Comparison of ENCODE assay signal across 13 cellular contexts in genomic region chr9:121325387-121325786, GRCh38. TPM values are rescaled to one million over a fixed set of nuclear protein-coding genes. Genes with fewer than 3 reads are reported as not detected.
DNase-seq lines count a peak whose midpoint lies in the region; ATAC-seq, FAIRE-seq and TF ChIP-seq lines count a peak whose summit lies in the region.
"Had no signal": no experiment of that assay in that cellular context is flagged by ENCODE, and none has a peak within 500 bp of the region (broad histone marks: within the 10 kb centered on the region; RNA-seq: fewer than 3 reads in every experiment).

No MANE protein-coding gene starts in this region.

- TF ChIP-seq POLR2A in A549 (IDR thresholded peaks at IDR 0.05; ENCODE audit: low read length): no peak

- H3K4me2 ChIP-seq in A549: peak overlapping the region; percentile 22; the same call in 2 of the 3 replicates

- no peaks in the 10 kb centered on the region for H3K9me3 ChIP-seq in A549
- no peaks in the 10 kb centered on the region for H3K9me3 ChIP-seq in ascending aorta

- POLR2A ChIA-PET in A549 (lab: Yijun Ruan, JAX): no interaction called here

- H3K9me3 Mint-ChIP-seq in immature natural killer cell: no peaks in the 10 kb centered on the region
- H3K9me3 Mint-ChIP-seq: activated T-helper 1 cell treated with anti-CD3 and anti-CD28 coated beads, Interleukin-12 subunit alpha, Interleukin-12 subunit beta, Interleukin-2, Interleukin-4 antibody, amounts not matched to agents 30 ng/mL and 10 ng/mL and 1 ng/mL, durations not matched to agents 14 hours and 24 hours and 36 hours had no signal

- peaks cover 16 to 57% (median 23%) of the 10 kb centered on the region in 3 donors for H3K36me3 Mint-ChIP-seq in immature natural killer cell

- ATAC-seq in A549 (no peak), sciatic nerve (peak; percentile 1), GM21529 (IDR thresholded peaks at IDR 0.05; ENCODE audit: unreplicated experiment) (no peak), GM21737 (IDR thresholded peaks at IDR 0.05; ENCODE audit: unreplicated experiment) (no peak)

- TF ChIP-seq RAD21 in A549 (conservative IDR thresholded peaks at IDR 0.05 in 1 of 2, IDR thresholded peaks at IDR 0.05 in 1 of 2): no peak

- H3K36me3 ChIP-seq in ascending aorta: peaks cover 87 to 92% of the 10 kb centered on the region in 2 donors

- peaks cover 0 to 3% (median 3%) of the 10 kb centered on the region in 3 donors for H3K27me3 Mint-ChIP-seq in immature natural killer cell (ENCODE audit: low read depth in 3 of 3)

- intact Hi-C loops in ascending aorta (cut with DNase I) (no loop called here), sciatic nerve (cut with DNase I) (loop anchor here (10.0 kb wide), 1 partner anchor 69 kb away; no protein-coding TSS in a partner anchor)

- no peak for TF ChIP-seq EP300 in A549 (IDR thresholded peaks at IDR 0.05)

- no peak for FAIRE-seq in A549 (lab: Jason Lieb, UNC)
- FAIRE-seq: GM12891 had no signal

- H3K27ac ChIP-seq in A549: peak overlapping the region; percentile 90 to 92
- H3K27ac ChIP-seq in ascending aorta: peak overlapping the region; percentile 98 to 99

- H3K4me3 ChIP-seq in A549 (no peak overlapping the region), ascending aorta (peak overlapping the region in 1 of 2 donors; percentile 12)

- H3K4me1 Mint-ChIP-seq in immature natural killer cell: peaks cover 40 to 52% of the 10 kb centered on the region in 2 donors

- H3K4me3 Mint-ChIP-seq in immature natural killer cell: peak overlapping the region in 2 of 5 donors; percentile 18 to 26
- H3K4me3 Mint-ChIP-seq: activated T-helper 1 cell treated with anti-CD3 and anti-CD28 coated beads, Interleukin-12 subunit alpha, Interleukin-12 subunit beta, Interleukin-2, Interleukin-4 antibody, amounts not matched to agents 30 ng/mL and 10 ng/mL and 1 ng/mL, durations not matched to agents 14 hours and 24 hours and 36 hours had no signal

- CTCF ChIA-PET in A549 (lab: Yijun Ruan, JAX): interaction anchor here (1.0 to 14.9 kb wide), 3 partner anchors 51 to 76 kb away, joined by 4 to 301 read pairs (median 10); no protein-coding TSS in a partner anchor

- DNase-seq in A549 (ENCODE audit: low read depth in 1 of 2, low spot score in 1 of 2) (no peak), ascending aorta (ENCODE audit: low spot score in 2 of 2) (no peak), immature natural killer cell (peak in 1 of 3 donors; percentile 12), sciatic nerve (ENCODE audit: low spot score) (no peak), COLO668 (lab: John Stamatoyannopoulos, UW; ENCODE audit: unreplicated experiment) (no peak), HPDE6-E6E7 (ENCODE audit: extremely low spot score) (no peak)
- DNase-seq: NCI-H1694, NCI-H748 treated with DMSO at 0.1 percent for 48 hours, SIG-M5 had no signal

- TF ChIP-seq CTCF in A549 (IDR thresholded peaks at IDR 0.05) (no peak), ascending aorta (IDR thresholded peaks at IDR 0.05) (no peak)

- H3K27ac Mint-ChIP-seq in immature natural killer cell: peak overlapping the region; percentile 6 to 76 (median 24)
- H3K27ac Mint-ChIP-seq: activated T-helper 1 cell treated with anti-CD3 and anti-CD28 coated beads, Interleukin-12 subunit alpha, Interleukin-12 subunit beta, Interleukin-2, Interleukin-4 antibody, amounts not matched to agents 30 ng/mL and 10 ng/mL and 1 ng/mL, durations not matched to agents 14 hours and 24 hours and 36 hours had no signal

- peaks cover 61% of the 10 kb centered on the region for H3K4me1 ChIP-seq in A549
- H3K4me1 ChIP-seq in ascending aorta: peaks cover 26 to 73% of the 10 kb centered on the region in 2 donors

- no peaks in the 10 kb centered on the region for H3K27me3 ChIP-seq in ascending aorta

- WGBS in A549 (ENCODE audit: missing lambda C conversion rate): 86% methylated on average over 7 of the region's 7 CpGs

TF ChIP-seq in A549, 52 proteins besides CTCF, POLR2A, EP300 and RAD21 (continues in another document):
- no peak for TF ChIP-seq HES2 (IDR thresholded peaks at IDR 0.05)
- TF ChIP-seq HEYL (CRISPR knock-in tag; IDR thresholded peaks at IDR 0.05): no peak
- no peak for TF ChIP-seq NR3C1 (IDR thresholded peaks at IDR 0.05)
- no peak for TF ChIP-seq BHLHE40 (IDR thresholded peaks at IDR 0.05; ENCODE audit: low read depth, low read length)
- no peak for TF ChIP-seq CEBPB (IDR thresholded peaks at IDR 0.05)
- no peak for TF ChIP-seq ELK1 (IDR thresholded peaks at IDR 0.05; ENCODE audit: low read depth, low read length)
- TF ChIP-seq TFCP2L1 (CRISPR knock-in tag; IDR thresholded peaks at IDR 0.05): no peak
- TF ChIP-seq TP53 (CRISPR knock-in tag; IDR thresholded peaks at IDR 0.05): no peak
- no peak for TF ChIP-seq HMGXB4 (CRISPR knock-in tag; IDR thresholded peaks at IDR 0.05; ENCODE audit: borderline replicate concordance)
- TF ChIP-seq ZNF302 (CRISPR knock-in tag; IDR thresholded peaks at IDR 0.05): no peak
- TF ChIP-seq MAX (IDR thresholded peaks at IDR 0.05): no peak
- no peak for TF ChIP-seq EHF (CRISPR knock-in tag; IDR thresholded peaks at IDR 0.05)
- no peak for TF ChIP-seq E2F6 (IDR thresholded peaks at IDR 0.05; ENCODE audit: borderline replicate concordance, low read depth)
- TF ChIP-seq ZSCAN20 (CRISPR knock-in tag; IDR thresholded peaks at IDR 0.05): no peak
- TF ChIP-seq ZC3H11A (IDR thresholded peaks at IDR 0.05): no peak

RNA-seq across cellular contexts. Expression of gene STOM, which starts 44.7 kb away (rescaled TPM):
- 234 and 246 TPM in 2 replicates for polyA plus RNA-seq in A549 (2011; rRNA removed)
- polyA plus RNA-seq in A549 (2012; cell fraction: cytosol; rRNA removed): 40.8 and 49.6 TPM in 2 replicates
- 21.8 and 32.1 TPM in 2 replicates for polyA plus RNA-seq in A549 (2012; cell fraction: nucleus; rRNA removed)
- 83.3 to 92.0 TPM (median 91.4 TPM) in 3 replicates for polyA plus RNA-seq in A549 (2017; fragmentation: RNase III; extraction: RNeasy Plus Mini Kit Qiagen cat#74134 plus additional on column Dnase treatment)
- polyA minus RNA-seq in A549 (2011; rRNA and poly(A)+ RNA removed): 99.2 and 99.5 TPM in 2 replicates
- 306 TPM for total RNA-seq in ascending aorta
- 100 to 1,000 TPM; 472 to 632 (median 495) TPM for polyA plus RNA-seq in immature natural killer cell
- total RNA-seq in sciatic nerve: 301 TPM

RNA-seq across cellular contexts. Expression of gene GSN, which starts 57.4 kb away (rescaled TPM):
- polyA plus RNA-seq in A549 (2011; rRNA removed): 77.2 and 88.5 TPM in 2 replicates
- polyA plus RNA-seq in A549 (2012; cell fraction: cytosol; rRNA removed): 39.8 and 42.0 TPM in 2 replicates
- polyA plus RNA-seq in A549 (2012; cell fraction: nucleus; rRNA removed): 76.2 and 84.7 TPM in 2 replicates
- polyA plus RNA-seq in A549 (2017; fragmentation: RNase III; extraction: RNeasy Plus Mini Kit Qiagen cat#74134 plus additional on column Dnase treatment): 24.5 to 36.5 TPM (median 33.7 TPM) in 3 replicates
- polyA minus RNA-seq in A549 (2011; rRNA and poly(A)+ RNA removed): 110 TPM in 2 replicates
- 3,012 TPM for total RNA-seq in ascending aorta
- 100 to 1,000 TPM; 199 to 325 (median 226) TPM for polyA plus RNA-seq in immature natural killer cell
- 1,757 TPM for total RNA-seq in sciatic nerve
